Comparison of ENCODE assay signal across 14 cellular contexts in genomic region chr1:107682467-107682866, GRCh38.
DNase-seq lines count a peak whose midpoint lies in the region; ATAC-seq, FAIRE-seq and TF ChIP-seq lines count a peak whose summit lies in the region.
"Had no signal": no experiment of that assay in that cellular context is flagged by ENCODE, and none has a peak within 500 bp of the region (broad histone marks: within the 10 kb centered on the region; RNA-seq: fewer than 3 reads in every experiment).

No MANE protein-coding gene starts in this region.

- peak overlapping the region; percentile 93 for H3K4me2 ChIP-seq in A549

- TF ChIP-seq POLR2A in A549 (IDR thresholded peaks at IDR 0.05; ENCODE audit: low read length): no peak
- TF ChIP-seq POLR2A in erythroblast (IDR thresholded peaks at IDR 0.05; ENCODE audit: low read length): no peak

- H3K27ac ChIP-seq in A549: peak overlapping the region; percentile 85 to 87
- peak overlapping the region; percentile 5 for H3K27ac ChIP-seq in muscle layer of duodenum (ENCODE audit: low read length)

- no peak for TF ChIP-seq CTCF in A549 (IDR thresholded peaks at IDR 0.05)

- peak in 1 of 2 experiments; percentile 38 for DNase-seq in A549 (ENCODE audit: low read depth in 1 of 2, low spot score in 1 of 2)
- DNase-seq in NCI-H226: peak; percentile 23
- no peak for DNase-seq in erythroblast (lab: John Stamatoyannopoulos, UW)
- no peak for DNase-seq in stimulated activated CD4-positive, alpha-beta T cell treated with anti-CD3 and anti-CD28 coated beads, Interleukin-15, amount 100 ng/mL, for 24 hours
- no peak for DNase-seq in NCI-H2107 (lab: John Stamatoyannopoulos, UW)
- DNase-seq in hepatic stellate cell (ENCODE audit: low spot score): no peak
- DNase-seq: activated CD4-positive, alpha-beta T cell treated with anti-CD3 and anti-CD28 coated beads for 48 hours; activated CD8-positive, alpha-beta memory T cell treated with anti-CD3 and anti-CD28 coated beads, Interleukin-2, amount 50 U/mL, for 48 hours; H9; NCI-H1694 treated with DMSO at 0.1 percent for 48 hours had no signal

- POLR2A ChIA-PET in A549 (lab: Yijun Ruan, JAX): no interaction called here

- H3K27me3 ChIP-seq in endocrine pancreas (ENCODE audit: control insufficient read depth, insufficient read depth, low read length) (no peaks in the 10 kb centered on the region), muscle layer of duodenum (ENCODE audit: low read depth, low read length) (no peaks in the 10 kb centered on the region)

- no peak for TF ChIP-seq RAD21 in A549 (conservative IDR thresholded peaks at IDR 0.05 in 1 of 2, IDR thresholded peaks at IDR 0.05 in 1 of 2)

- no peak overlapping the region for H3K9ac ChIP-seq in endocrine pancreas (ENCODE audit: control insufficient read depth, insufficient read depth, low read length)

- TF ChIP-seq EP300 in A549 (IDR thresholded peaks at IDR 0.05): no peak

- H3K4me3 ChIP-seq in A549 (peak overlapping the region; percentile 16; the same call in 1 of the 3 replicates), endocrine pancreas (ENCODE audit: control insufficient read depth, insufficient read depth, low read length) (peak overlapping the region; percentile 25), muscle layer of duodenum (ENCODE audit: low read depth in 1 of 2, low read length in 2 of 2) (no peak overlapping the region)

- FAIRE-seq in A549 (lab: Jason Lieb, UNC): no peak
- FAIRE-seq: G401.6 had no signal

- peaks cover 76% of the 10 kb centered on the region for H3K4me1 ChIP-seq in A549
- peaks cover 35% of the 10 kb centered on the region for H3K4me1 ChIP-seq in endocrine pancreas (ENCODE audit: control insufficient read depth, insufficient read depth, low read length)
- H3K4me1 ChIP-seq in muscle layer of duodenum (ENCODE audit: control insufficient read depth in 1 of 2, insufficient read depth in 2 of 2, low read length in 2 of 2): no peaks in the 10 kb centered on the region

- 0% methylated on average over 1 of the region's 1 CpG for WGBS in A549 (ENCODE audit: missing lambda C conversion rate)

- H3K36me3 ChIP-seq in endocrine pancreas (ENCODE audit: control insufficient read depth, insufficient read depth, low read length): no peaks in the 10 kb centered on the region
- H3K36me3 ChIP-seq in muscle layer of duodenum (ENCODE audit: control insufficient read depth in 1 of 2, insufficient read depth in 2 of 2, low read length in 2 of 2): no peaks in the 10 kb centered on the region

- H3K9me3 ChIP-seq in A549: no peaks in the 10 kb centered on the region
- no peaks in the 10 kb centered on the region for H3K9me3 ChIP-seq in endocrine pancreas (ENCODE audit: control insufficient read depth, low read length)
- H3K9me3 ChIP-seq in muscle layer of duodenum (ENCODE audit: control insufficient read depth in 1 of 2, low read length in 2 of 2): no peaks in the 10 kb centered on the region
- H3K9me3 ChIP-seq: Caco-2 had no signal

- peak in 1 of 2 experiments; percentile 22; a peak in 1 of 6 replicates for ATAC-seq in A549

- CTCF ChIA-PET in A549 (lab: Yijun Ruan, JAX): interaction anchor here (0.7 kb wide), 1 partner anchor 641 kb away, joined by 3 read pairs; no protein-coding TSS in a partner anchor

TF ChIP-seq in A549, 52 proteins besides CTCF, POLR2A, EP300 and RAD21:
- TF ChIP-seq ESRRA (IDR thresholded peaks at IDR 0.05; ENCODE audit: borderline replicate concordance, low read length): no peak
- no peak for TF ChIP-seq JUN (IDR thresholded peaks at IDR 0.05)
- no peak for TF ChIP-seq CHD2 (IDR thresholded peaks at IDR 0.05; ENCODE audit: low read length, partially characterized antibody)
- no peak for TF ChIP-seq SMC3 (IDR thresholded peaks at IDR 0.05)
- TF ChIP-seq BHLHE40 (IDR thresholded peaks at IDR 0.05; ENCODE audit: low read depth, low read length): no peak
- no peak for TF ChIP-seq GATA3 (IDR thresholded peaks at IDR 0.05; ENCODE audit: borderline replicate concordance)
- TF ChIP-seq CHD4 (IDR thresholded peaks at IDR 0.05; ENCODE audit: borderline replicate concordance): no peak
- no peak for TF ChIP-seq TP53 (CRISPR knock-in tag; IDR thresholded peaks at IDR 0.05)
- no peak for TF ChIP-seq PBX3 (IDR thresholded peaks at IDR 0.05)
- no peak for TF ChIP-seq CBX2 (IDR thresholded peaks at IDR 0.05; ENCODE audit: borderline replicate concordance, low read depth)
- TF ChIP-seq MAFK (IDR thresholded peaks at IDR 0.05; ENCODE audit: partially characterized antibody): no peak
- TF ChIP-seq ZFP36 (IDR thresholded peaks at IDR 0.05; ENCODE audit: borderline replicate concordance, partially characterized antibody): no peak
- TF ChIP-seq POLR2AphosphoS2 (conservative IDR thresholded peaks at IDR 0.05; ENCODE audit: low read length): no peak
- no peak for TF ChIP-seq HOXA7 (CRISPR knock-in tag; IDR thresholded peaks at IDR 0.05)

Comparison
In these comparisons a context has a peak if more than half of its experiments do, and no peak if none do; other contexts are left out.
1. H3K4me3 ChIP-seq: peak in A549 (single experiment) and endocrine pancreas (single experiment); none in muscle layer of duodenum (0 of 2).